In the genomic region with DNA sequence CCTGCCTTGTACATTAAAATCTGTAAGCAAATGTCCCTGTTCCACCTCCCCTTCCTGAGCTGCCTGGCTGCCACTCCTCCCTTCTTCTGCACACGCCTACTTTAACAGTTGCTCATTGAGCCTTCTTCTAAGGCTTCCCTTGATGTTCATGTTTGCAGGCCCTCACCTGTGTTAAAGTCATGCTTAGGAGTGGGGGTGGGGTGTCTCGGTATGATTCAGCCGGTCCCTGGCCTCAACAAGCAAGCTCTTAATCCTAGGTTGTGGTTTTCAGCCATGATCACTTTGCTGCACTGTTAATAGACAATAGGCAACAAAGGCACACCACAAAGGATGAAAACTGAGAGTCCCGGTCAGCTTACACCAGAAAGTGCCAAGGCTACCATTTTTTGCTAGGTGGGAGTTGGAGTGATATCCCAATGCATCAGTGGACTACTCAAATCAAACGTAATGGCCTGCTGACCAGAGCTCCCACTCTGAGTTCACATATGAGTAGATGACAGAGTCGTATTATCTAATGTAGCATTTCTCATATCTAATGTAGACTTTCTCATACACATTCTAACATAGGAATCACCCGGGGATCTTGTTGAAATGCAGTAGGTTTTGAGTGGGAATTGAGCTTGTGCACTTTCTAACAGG, we compare ENCODE assay signal across 8 cellular contexts. TPM values are rescaled to one million over a fixed set of nuclear protein-coding genes. Genes with fewer than 3 reads are reported as not detected.
DNase-seq lines count a peak whose midpoint lies in the region; ATAC-seq and TF ChIP-seq lines count a peak whose summit lies in the region.

No MANE protein-coding gene starts in this region.

- TF ChIP-seq CTCF in RWPE2 (IDR thresholded peaks at IDR 0.05; ENCODE audit: poor library complexity, severe bottlenecking): no peak
- no peak for TF ChIP-seq CTCF in left ventricle myocardium inferior (IDR thresholded peaks at IDR 0.05; ENCODE audit: borderline replicate concordance)
- TF ChIP-seq CTCF in esophagus muscularis mucosa (IDR thresholded peaks at IDR 0.05): no peak

- ATAC-seq in GM18517 (IDR thresholded peaks at IDR 0.05; ENCODE audit: unreplicated experiment) (peak; percentile 59), HG02678 (IDR thresholded peaks at IDR 0.05; ENCODE audit: unreplicated experiment) (peak; percentile 63), RWPE2 (ENCODE audit: low read depth) (peak; percentile 90), esophagus mucosa (peak; percentile 96), HG02840 (IDR thresholded peaks at IDR 0.05; ENCODE audit: low FRiP score, unreplicated experiment) (no peak)

- intact Hi-C loops in left ventricle myocardium inferior (cut with micrococcal nuclease): no loop called here
- intact Hi-C loops in esophagus muscularis mucosa (cut with DNase I): no loop called here

- no peaks in the 10 kb centered on the region for H3K9me3 ChIP-seq in RWPE2 (ENCODE audit: severe bottlenecking)
- H3K9me3 ChIP-seq in left ventricle myocardium inferior (replicated peaks): no peaks in the 10 kb centered on the region
- H3K9me3 ChIP-seq in esophagus muscularis mucosa: no peaks in the 10 kb centered on the region

- no peak for TF ChIP-seq EP300 in esophagus muscularis mucosa (IDR thresholded peaks at IDR 0.05)

- no peak overlapping the region for H3K27ac ChIP-seq in RWPE2 (ENCODE audit: poor library complexity, severe bottlenecking)
- no peak overlapping the region for H3K27ac ChIP-seq in left ventricle myocardium inferior (replicated peaks)
- no peak overlapping the region for H3K27ac ChIP-seq in esophagus muscularis mucosa (replicated peaks in 1 of 4)

- no peak overlapping the region for H3K4me3 ChIP-seq in RWPE2 (ENCODE audit: severe bottlenecking)
- H3K4me3 ChIP-seq in left ventricle myocardium inferior: no peak overlapping the region
- H3K4me3 ChIP-seq in esophagus muscularis mucosa: no peak overlapping the region

- TF ChIP-seq POLR2A in esophagus muscularis mucosa (IDR thresholded peaks at IDR 0.05; ENCODE audit: low read depth): no peak

- DNase-seq in RWPE2 (ENCODE audit: low spot score): no peak
- no peak for DNase-seq in left ventricle myocardium inferior
- DNase-seq in esophagus muscularis mucosa (ENCODE audit: extremely low spot score): no peak
- no peak for DNase-seq in NCI-H510A treated with DMSO at 0.1 percent for 48 hours (lab: John Stamatoyannopoulos, UW)

- 97% methylated on average over 7 of the region's 7 CpGs for WGBS in esophagus muscularis mucosa

- H3K27me3 ChIP-seq in RWPE2 (ENCODE audit: insufficient read depth, poor library complexity, severe bottlenecking): no peaks in the 10 kb centered on the region
- no peaks in the 10 kb centered on the region for H3K27me3 ChIP-seq in left ventricle myocardium inferior (ENCODE audit: low read depth)
- no peaks in the 10 kb centered on the region for H3K27me3 ChIP-seq in esophagus muscularis mucosa

- H3K36me3 ChIP-seq in RWPE2 (ENCODE audit: low read depth) (no peaks in the 10 kb centered on the region), left ventricle myocardium inferior (no peaks in the 10 kb centered on the region), esophagus muscularis mucosa (no peaks in the 10 kb centered on the region)

- H3K4me1 ChIP-seq in RWPE2 (ENCODE audit: insufficient read depth, poor library complexity, severe bottlenecking) (no peaks in the 10 kb centered on the region), left ventricle myocardium inferior (peaks cover 2% of the 10 kb centered on the region), esophagus muscularis mucosa (no peaks in the 10 kb centered on the region)

RNA-seq across cellular contexts. Expression of gene FUCA2, which starts 38.2 kb away (rescaled TPM):
- total RNA-seq in esophagus mucosa: 20.1 TPM
- total RNA-seq in left ventricle myocardium inferior: 44.5 TPM
- total RNA-seq in esophagus muscularis mucosa: 10 to 100 TPM; 17.6 to 27.5 (median 25.8) TPM
